16 cellular contexts compared by ENCODE assay signal in the genomic region with DNA sequence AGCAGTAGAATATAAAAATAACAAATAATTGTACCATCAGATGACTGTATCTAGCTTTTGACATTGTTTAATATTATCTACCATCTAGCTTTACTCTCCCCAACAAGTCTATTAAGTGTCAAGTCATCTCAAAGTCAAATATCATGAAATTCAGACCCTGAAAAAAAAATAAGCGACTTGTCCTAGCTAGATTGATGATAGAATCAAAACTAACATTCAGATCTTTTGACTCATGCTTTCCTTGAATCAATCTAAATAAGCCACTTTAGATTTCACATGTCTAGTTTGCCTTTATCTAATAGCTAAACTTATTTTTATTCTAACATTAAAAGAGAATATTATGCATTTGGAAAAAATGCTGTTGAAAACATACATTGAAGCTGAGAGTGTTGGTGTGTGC. TPM values are rescaled to one million over a fixed set of nuclear protein-coding genes. Genes with fewer than 3 reads are reported as not detected.
DNase-seq lines count a peak whose midpoint lies in the region; ATAC-seq and TF ChIP-seq lines count a peak whose summit lies in the region.
"Had no signal": no experiment of that assay in that cellular context is flagged by ENCODE, and none has a peak within 500 bp of the region (broad histone marks: within the 10 kb centered on the region; RNA-seq: fewer than 3 reads in every experiment).

No MANE protein-coding gene starts in this region.

- no peaks in the 10 kb centered on the region for H3K79me2 ChIP-seq in SK-N-SH (ENCODE audit: insufficient read depth)
- no peaks in the 10 kb centered on the region for H3K79me2 ChIP-seq in MM.1S (ENCODE audit: low read length)

- H3K4me1 ChIP-seq in SK-N-SH (ENCODE audit: control insufficient read depth in 1 of 2, insufficient read depth in 2 of 2, low read depth in 1 of 2, low read length in 1 of 2) (peaks cover 0 to 3% of the 10 kb centered on the region in 2 experiments; a peak in 3 of 4 replicates), gastroesophageal sphincter (no peaks in the 10 kb centered on the region), Caco-2 (no peaks in the 10 kb centered on the region), MM.1S (ENCODE audit: low read length) (no peaks in the 10 kb centered on the region)

- H3F3A ChIP-seq in SK-N-SH (replicated peaks; ENCODE audit: insufficient read depth) (peaks cover 10% of the 10 kb centered on the region), MM.1S (ENCODE audit: insufficient read depth, low read length) (no peaks in the 10 kb centered on the region)

- no peaks in the 10 kb centered on the region for H3K9me3 Mint-ChIP-seq in Caco-2 (ENCODE audit: unreplicated experiment)
- H3K9me3 Mint-ChIP-seq: HFFc6 had no signal

- CTCF ChIA-PET in SK-N-SH (lab: Yijun Ruan, JAX) (no interaction called here), Caco-2 (lab: Charles Lee) (no interaction called here)

- intact Hi-C loops in Caco-2 (cut with micrococcal nuclease; ENCODE audit: unreplicated experiment), result no loop called here

- no peak for TF ChIP-seq EP300 in SK-N-SH (IDR thresholded peaks at IDR 0.05; ENCODE audit: borderline replicate concordance in 1 of 2, low read depth in 1 of 2, low read length in 1 of 2)
- TF ChIP-seq EP300 in gastroesophageal sphincter (IDR thresholded peaks at IDR 0.05), result no peak

- H3K27me3 Mint-ChIP-seq in Caco-2 (ENCODE audit: insufficient read depth, unreplicated experiment), result no peaks in the 10 kb centered on the region

- H3K9me3 ChIP-seq in SK-N-SH (no peaks in the 10 kb centered on the region), gastroesophageal sphincter (no peaks in the 10 kb centered on the region), Caco-2 (no peaks in the 10 kb centered on the region), MM.1S (replicated peaks; ENCODE audit: insufficient read depth, low read length) (no peaks in the 10 kb centered on the region)

- H3K36me3 Mint-ChIP-seq in Caco-2 (ENCODE audit: insufficient read depth, unreplicated experiment), result no peaks in the 10 kb centered on the region
- H3K36me3 Mint-ChIP-seq: CD14-positive monocyte; CD4-positive, alpha-beta memory T cell had no signal

- no peak overlapping the region for H2AFZ ChIP-seq in SK-N-SH (ENCODE audit: low read depth)
- H2AFZ ChIP-seq in MM.1S (ENCODE audit: low read length), result no peak overlapping the region

- no peak overlapping the region for H3K4me3 Mint-ChIP-seq in Caco-2 (ENCODE audit: unreplicated experiment)
- H3K4me3 Mint-ChIP-seq: CD14-positive monocyte; CD4-positive, alpha-beta memory T cell; HFFc6 had no signal

- no peak for TF ChIP-seq POLR2A in gastroesophageal sphincter (IDR thresholded peaks at IDR 0.05)

- POLR2A ChIA-PET in SK-N-SH (lab: Yijun Ruan, JAX) (no interaction called here), Caco-2 (lab: Charles Lee) (no interaction called here)

- WGBS in SK-N-SH (ENCODE audit: low lambda C conversion rate), result 31% methylated on average over 1 of the region's 1 CpG
- 85 to 86% methylated on average over 1 of the region's 1 CpG for WGBS in gastroesophageal sphincter (ENCODE audit: low coverage in 1 of 2), 2 donors

- peak overlapping the region; percentile 12 to 85; a peak in 3 of 4 replicates for H3K27ac ChIP-seq in SK-N-SH (ENCODE audit: low read depth in 2 of 2, low read length in 1 of 2)
- H3K27ac ChIP-seq in caudate nucleus (ENCODE audit: low read depth, low read length), result peak overlapping the region; percentile 29
- no peak overlapping the region for H3K27ac ChIP-seq in gastroesophageal sphincter
- no peak overlapping the region for H3K27ac ChIP-seq in MM.1S (ENCODE audit: low read length)
- H3K27ac ChIP-seq: HL-60 had no signal

- H3K36me3 ChIP-seq in SK-N-SH (replicated peaks in 1 of 2; ENCODE audit: control insufficient read depth in 1 of 2, insufficient read depth in 2 of 2, low read length in 1 of 2) (peaks cover 0 to 3% of the 10 kb centered on the region in 2 experiments), gastroesophageal sphincter (no peaks in the 10 kb centered on the region), Caco-2 (ENCODE audit: control insufficient read depth, insufficient read depth, low read length) (no peaks in the 10 kb centered on the region), MM.1S (replicated peaks; ENCODE audit: insufficient read depth, low read length) (no peaks in the 10 kb centered on the region)

- no TSS peak for BruUV-seq in Caco-2 (replicated peaks; lab: Mats Ljungman, UMichigan)

- TF ChIP-seq RAD21 in SK-N-SH (IDR thresholded peaks at IDR 0.05; ENCODE audit: low read length), result no peak

- DNase-seq in EH (ENCODE audit: low read depth) (peak; percentile 30), SK-N-SH (no peak), caudate nucleus (lab: John Stamatoyannopoulos, UW) (no peak), Caco-2 (no peak), MM.1S (no peak)
- DNase-seq: AML-193; CD4-positive, alpha-beta memory T cell; GDM1; GOT3; H7 had no signal

- H3K4me1 Mint-ChIP-seq in Caco-2 (ENCODE audit: low read depth, unreplicated experiment), result peaks cover 7% of the 10 kb centered on the region
- H3K4me1 Mint-ChIP-seq: CD14-positive monocyte had no signal

- no peak overlapping the region; the same call in 1 of the 2 replicates for H3K9ac ChIP-seq in SK-N-SH
- no peak overlapping the region for H3K9ac ChIP-seq in MM.1S (ENCODE audit: low read length)

- no peaks in the 10 kb centered on the region for H3K27me3 ChIP-seq in SK-N-SH (ENCODE audit: insufficient read depth)
- no peaks in the 10 kb centered on the region for H3K27me3 ChIP-seq in gastroesophageal sphincter
- H3K27me3 ChIP-seq in Caco-2 (replicated peaks; ENCODE audit: control insufficient read depth, insufficient read depth, low read length), result no peaks in the 10 kb centered on the region
- H3K27me3 ChIP-seq in MM.1S (replicated peaks; ENCODE audit: insufficient read depth, low read length), result no peaks in the 10 kb centered on the region

- ATAC-seq in gastroesophageal sphincter, result no peak
- ATAC-seq: HCT116 had no signal

- H3K9me2 ChIP-seq in SK-N-SH (no peaks in the 10 kb centered on the region), MM.1S (replicated peaks; ENCODE audit: insufficient read depth, low read length) (no peaks in the 10 kb centered on the region)

- no peak overlapping the region for H3K4me3 ChIP-seq in SK-N-SH (ENCODE audit: low read depth in 2 of 2, low read length in 1 of 2)
- H3K4me3 ChIP-seq in gastroesophageal sphincter, result no peak overlapping the region
- H3K4me3 ChIP-seq in Caco-2 (ENCODE audit: low read depth, low read length), result no peak overlapping the region
- no peak overlapping the region for H3K4me3 ChIP-seq in MM.1S (ENCODE audit: low read length)

- H4K20me1 ChIP-seq in SK-N-SH (ENCODE audit: insufficient read depth) (no peaks in the 10 kb centered on the region), MM.1S (ENCODE audit: insufficient read depth, low read length) (no peaks in the 10 kb centered on the region)

- no peak for TF ChIP-seq CTCF in SK-N-SH (IDR thresholded peaks at IDR 0.05)
- no peak for TF ChIP-seq CTCF in gastroesophageal sphincter (IDR thresholded peaks at IDR 0.05)
- no peak for TF ChIP-seq CTCF in Caco-2 (IDR thresholded peaks at IDR 0.05; ENCODE audit: insufficient read depth in 1 of 2, low read depth in 1 of 2, low read length in 1 of 2, severe bottlenecking in 1 of 2, unreplicated experiment in 1 of 2)
- no peak for TF ChIP-seq CTCF in MM.1S (IDR thresholded peaks at IDR 0.05; ENCODE audit: low read length)

- no peak overlapping the region for H3K27ac Mint-ChIP-seq in Caco-2 (ENCODE audit: unreplicated experiment)
- H3K27ac Mint-ChIP-seq: CD14-positive monocyte; CD4-positive, alpha-beta memory T cell; HFFc6 had no signal

- H3K4me2 ChIP-seq in SK-N-SH, result no peak overlapping the region
- no peak overlapping the region for H3K4me2 ChIP-seq in MM.1S (ENCODE audit: low read depth, low read length)

TF ChIP-seq in SK-N-SH, 30 proteins besides CTCF, POLR2A, EP300 and RAD21:
- TF ChIP-seq, protein P1, sequence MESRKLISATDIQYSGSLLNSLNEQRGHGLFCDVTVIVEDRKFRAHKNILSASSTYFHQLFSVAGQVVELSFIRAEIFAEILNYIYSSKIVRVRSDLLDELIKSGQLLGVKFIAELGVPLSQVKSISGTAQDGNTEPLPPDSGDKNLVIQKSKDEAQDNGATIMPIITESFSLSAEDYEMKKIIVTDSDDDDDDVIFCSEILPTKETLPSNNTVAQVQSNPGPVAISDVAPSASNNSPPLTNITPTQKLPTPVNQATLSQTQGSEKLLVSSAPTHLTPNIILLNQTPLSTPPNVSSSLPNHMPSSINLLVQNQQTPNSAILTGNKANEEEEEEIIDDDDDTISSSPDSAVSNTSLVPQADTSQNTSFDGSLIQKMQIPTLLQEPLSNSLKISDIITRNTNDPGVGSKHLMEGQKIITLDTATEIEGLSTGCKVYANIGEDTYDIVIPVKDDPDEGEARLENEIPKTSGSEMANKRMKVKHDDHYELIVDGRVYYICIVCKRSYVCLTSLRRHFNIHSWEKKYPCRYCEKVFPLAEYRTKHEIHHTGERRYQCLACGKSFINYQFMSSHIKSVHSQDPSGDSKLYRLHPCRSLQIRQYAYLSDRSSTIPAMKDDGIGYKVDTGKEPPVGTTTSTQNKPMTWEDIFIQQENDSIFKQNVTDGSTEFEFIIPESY (IDR thresholded peaks at IDR 0.05; ENCODE audit: borderline replicate concordance, low read depth), result no peak
- TF ChIP-seq NRF1 (IDR thresholded peaks at IDR 0.05; ENCODE audit: low read depth, low read length) (no peak), ELF1 (IDR thresholded peaks at IDR 0.05) (no peak), PBX3 (IDR thresholded peaks at IDR 0.05) (peak; percentile 23; the same call in 1 of the 2 replicates)
- TF ChIP-seq, protein P2, sequence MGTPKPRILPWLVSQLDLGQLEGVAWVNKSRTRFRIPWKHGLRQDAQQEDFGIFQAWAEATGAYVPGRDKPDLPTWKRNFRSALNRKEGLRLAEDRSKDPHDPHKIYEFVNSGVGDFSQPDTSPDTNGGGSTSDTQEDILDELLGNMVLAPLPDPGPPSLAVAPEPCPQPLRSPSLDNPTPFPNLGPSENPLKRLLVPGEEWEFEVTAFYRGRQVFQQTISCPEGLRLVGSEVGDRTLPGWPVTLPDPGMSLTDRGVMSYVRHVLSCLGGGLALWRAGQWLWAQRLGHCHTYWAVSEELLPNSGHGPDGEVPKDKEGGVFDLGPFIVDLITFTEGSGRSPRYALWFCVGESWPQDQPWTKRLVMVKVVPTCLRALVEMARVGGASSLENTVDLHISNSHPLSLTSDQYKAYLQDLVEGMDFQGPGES (IDR thresholded peaks at IDR 0.05; ENCODE audit: low read depth, low read length), result no peak

RNA-seq across cellular contexts. Expression of gene CRB1, which starts 35.4 kb away (rescaled TPM):
- polyA plus RNA-seq in SK-N-SH (2012; rRNA removed), result 0.13 and 0.18 TPM in 2 replicates
- polyA plus RNA-seq in SK-N-SH (2012; cell fraction: cytosol; rRNA removed), result 0.09 and 0.26 TPM in 2 replicates
- 0.17 and 0.22 TPM in 2 replicates for polyA plus RNA-seq in SK-N-SH (2012; cell fraction: nucleus; rRNA removed)
- total RNA-seq in gastroesophageal sphincter (under 1 TPM; 0.12 to 0.54 (median 0.33) TPM), Caco-2 (2022) (not detected in 2 replicates)
- total RNA-seq: H7, HT1080 had no signal
- polyA plus RNA-seq: CD14-positive monocyte had no signal

Comparison
In these comparisons a context has a peak if more than half of its experiments do, and no peak if none do; other contexts are left out.
1. H3K27ac ChIP-seq: peak in SK-N-SH (2 of 2) and caudate nucleus (single experiment); none in gastroesophageal sphincter (0 of 4) and MM.1S (single experiment).